ENCODE assay signal across 13 cellular contexts in genomic region chr21:31176080-31176551, GRCh38.
A peak's percentile ranks its signal among the peaks of the same experiment; 100 is the strongest.
DNase-seq lines count a peak whose midpoint lies in the region; ATAC-seq and TF ChIP-seq lines count a peak whose summit lies in the region.
"Had no signal": no experiment of that assay in that cellular context is flagged by ENCODE, and none has a peak within 500 bp of the region (broad histone marks: within the 10 kb centered on the region; RNA-seq: fewer than 3 reads in every experiment).

No MANE protein-coding gene starts in this region.

- peaks cover 86% of the 10 kb centered on the region for H3K4me1 Mint-ChIP-seq in activated naive CD4-positive, alpha-beta T cell treated with anti-CD3 and anti-CD28 coated beads for 36 hours (ENCODE audit: low read depth)
- peaks cover 74% of the 10 kb centered on the region for H3K4me1 Mint-ChIP-seq in activated T-helper 1 cell treated with anti-CD3 and anti-CD28 coated beads, Interleukin-12 subunit alpha, Interleukin-12 subunit beta, Interleukin-2, Interleukin-4 antibody, amounts not matched to agents 30 ng/mL and 10 ng/mL and 1 ng/mL, durations not matched to agents 14 hours and 24 hours and 36 hours (ENCODE audit: low read depth)
- H3K4me1 Mint-ChIP-seq in osteocyte (ENCODE audit: unreplicated experiment), result no peaks in the 10 kb centered on the region

- no peak for DNase-seq in activated naive CD4-positive, alpha-beta T cell treated with anti-CD3 and anti-CD28 coated beads for 36 hours
- no peak for DNase-seq in activated naive CD4-positive, alpha-beta T cell treated with Interleukin-2 at 50 U/mL for 16 hours
- peak; percentile 82 for DNase-seq in NOMO-1 treated with DMSO at 0.1 percent for 48 hours (lab: John Stamatoyannopoulos, UW; ENCODE audit: unreplicated experiment)
- DNase-seq in activated T-helper 1 cell treated with anti-CD3 and anti-CD28 coated beads, Interleukin-12 subunit alpha, Interleukin-12 subunit beta, Interleukin-2, Interleukin-4 antibody, amounts not matched to agents 30 ng/mL and 10 ng/mL and 1 ng/mL, durations not matched to agents 14 hours and 24 hours and 36 hours (ENCODE audit: low spot score), result no peak
- DNase-seq in osteocyte (ENCODE audit: extremely low spot score, unreplicated experiment), result peak; percentile 7
- no peak for DNase-seq in mucosa of descending colon
- no peak for DNase-seq in NCI-H510A (lab: John Stamatoyannopoulos, UW)
- DNase-seq in activated CD4-positive, CD25-positive, alpha-beta regulatory T cell treated with anti-CD3 and anti-CD28 coated beads, Interleukin-2, amount 50 U/mL, for 72 hours, result no peak
- DNase-seq: activated CD4-positive, alpha-beta T cell treated with anti-CD3 and anti-CD28 coated beads, Interleukin-2, amount 50 U/mL, for 48 hours; cerebellar nuclear complex; IMR-90; NCI-H1417; stimulated activated CD4-positive, alpha-beta T cell treated with anti-CD3 and anti-CD28 coated beads, Interleukin-12 subunit alpha, Interleukin-12 subunit beta, amount 100 ng/mL, for 4 hours had no signal

- no peak for ATAC-seq in mucosa of descending colon

- TF ChIP-seq CTCF in osteocyte (IDR thresholded peaks at IDR 0.05) (no peak), mucosa of descending colon (IDR thresholded peaks at IDR 0.05) (no peak)

- peak overlapping the region; percentile 58 for H3K27ac Mint-ChIP-seq in activated naive CD4-positive, alpha-beta T cell treated with anti-CD3 and anti-CD28 coated beads for 36 hours
- peak overlapping the region; percentile 78 for H3K27ac Mint-ChIP-seq in activated T-helper 1 cell treated with anti-CD3 and anti-CD28 coated beads, Interleukin-12 subunit alpha, Interleukin-12 subunit beta, Interleukin-2, Interleukin-4 antibody, amounts not matched to agents 30 ng/mL and 10 ng/mL and 1 ng/mL, durations not matched to agents 14 hours and 24 hours and 36 hours
- no peak overlapping the region for H3K27ac Mint-ChIP-seq in osteocyte (ENCODE audit: unreplicated experiment)

- no peaks in the 10 kb centered on the region for H3K4me1 ChIP-seq in mucosa of descending colon (ENCODE audit: low read depth)

- CTCF ChIA-PET in activated naive CD4-positive, alpha-beta T cell treated with anti-CD3 and anti-CD28 coated beads for 36 hours (lab: Charles Lee), result interaction anchor here (0.7 to 2.3 kb wide), 9 partner anchors 9 to 428 kb away, joined by 3 to 9 read pairs (median 4); no protein-coding TSS in a partner anchor

- peaks cover 42% of the 10 kb centered on the region for H3K36me3 Mint-ChIP-seq in activated naive CD4-positive, alpha-beta T cell treated with anti-CD3 and anti-CD28 coated beads for 36 hours (ENCODE audit: low read depth)
- peaks cover 61% of the 10 kb centered on the region for H3K36me3 Mint-ChIP-seq in activated T-helper 1 cell treated with anti-CD3 and anti-CD28 coated beads, Interleukin-12 subunit alpha, Interleukin-12 subunit beta, Interleukin-2, Interleukin-4 antibody, amounts not matched to agents 30 ng/mL and 10 ng/mL and 1 ng/mL, durations not matched to agents 14 hours and 24 hours and 36 hours (ENCODE audit: low read depth)
- no peaks in the 10 kb centered on the region for H3K36me3 Mint-ChIP-seq in osteocyte (ENCODE audit: unreplicated experiment)

- no peaks in the 10 kb centered on the region for H3K27me3 Mint-ChIP-seq in activated naive CD4-positive, alpha-beta T cell treated with anti-CD3 and anti-CD28 coated beads for 36 hours (ENCODE audit: low read depth)
- H3K27me3 Mint-ChIP-seq in activated T-helper 1 cell treated with anti-CD3 and anti-CD28 coated beads, Interleukin-12 subunit alpha, Interleukin-12 subunit beta, Interleukin-2, Interleukin-4 antibody, amounts not matched to agents 30 ng/mL and 10 ng/mL and 1 ng/mL, durations not matched to agents 14 hours and 24 hours and 36 hours (ENCODE audit: insufficient read depth), result no peaks in the 10 kb centered on the region
- no peaks in the 10 kb centered on the region for H3K27me3 Mint-ChIP-seq in osteocyte (ENCODE audit: unreplicated experiment)

- no peaks in the 10 kb centered on the region for H3K9me3 Mint-ChIP-seq in activated naive CD4-positive, alpha-beta T cell treated with anti-CD3 and anti-CD28 coated beads for 36 hours
- H3K9me3 Mint-ChIP-seq in activated T-helper 1 cell treated with anti-CD3 and anti-CD28 coated beads, Interleukin-12 subunit alpha, Interleukin-12 subunit beta, Interleukin-2, Interleukin-4 antibody, amounts not matched to agents 30 ng/mL and 10 ng/mL and 1 ng/mL, durations not matched to agents 14 hours and 24 hours and 36 hours, result no peaks in the 10 kb centered on the region
- H3K9me3 Mint-ChIP-seq in osteocyte (ENCODE audit: unreplicated experiment), result no peaks in the 10 kb centered on the region

- no peak overlapping the region for H3K4me3 ChIP-seq in mucosa of descending colon

- no peaks in the 10 kb centered on the region for H3K36me3 ChIP-seq in mucosa of descending colon (ENCODE audit: low read depth)

- no peaks in the 10 kb centered on the region for H3K9me3 ChIP-seq in mucosa of descending colon

- no peak overlapping the region for H3K4me3 Mint-ChIP-seq in activated naive CD4-positive, alpha-beta T cell treated with anti-CD3 and anti-CD28 coated beads for 36 hours
- peak overlapping the region; percentile 61 for H3K4me3 Mint-ChIP-seq in activated T-helper 1 cell treated with anti-CD3 and anti-CD28 coated beads, Interleukin-12 subunit alpha, Interleukin-12 subunit beta, Interleukin-2, Interleukin-4 antibody, amounts not matched to agents 30 ng/mL and 10 ng/mL and 1 ng/mL, durations not matched to agents 14 hours and 24 hours and 36 hours
- H3K4me3 Mint-ChIP-seq in osteocyte (ENCODE audit: unreplicated experiment), result no peak overlapping the region

- intact Hi-C loops in activated naive CD4-positive, alpha-beta T cell treated with anti-CD3 and anti-CD28 coated beads for 36 hours (cut with micrococcal nuclease), result loop anchor here (1.0 kb wide), 2 partner anchors 17 to 43 kb away; no protein-coding TSS in a partner anchor
- intact Hi-C loops in activated T-helper 1 cell treated with anti-CD3 and anti-CD28 coated beads, Interleukin-12 subunit alpha, Interleukin-12 subunit beta, Interleukin-2, Interleukin-4 antibody, amounts not matched to agents 30 ng/mL and 10 ng/mL and 1 ng/mL, durations not matched to agents 14 hours and 24 hours and 36 hours (cut with micrococcal nuclease), result loop anchor here (2.0 kb wide), 1 partner anchor 15 kb away; no protein-coding TSS in a partner anchor
- intact Hi-C loops in mucosa of descending colon (cut with DNase I, micrococcal nuclease), result no loop called here

Comparison
In these comparisons a context has a peak if more than half of its experiments do, and no peak if none do; other contexts are left out.
1. DNase-seq: peak in NOMO-1 treated with DMSO at 0.1 percent for 48 hours (single experiment) and osteocyte (single experiment); none in activated naive CD4-positive, alpha-beta T cell treated with anti-CD3 and anti-CD28 coated beads for 36 hours (single experiment), activated naive CD4-positive, alpha-beta T cell treated with Interleukin-2 at 50 U/mL for 16 hours (single experiment), activated T-helper 1 cell treated with anti-CD3 and anti-CD28 coated beads, Interleukin-12 subunit alpha, Interleukin-12 subunit beta, Interleukin-2, Interleukin-4 antibody, amounts not matched to agents 30 ng/mL and 10 ng/mL and 1 ng/mL, durations not matched to agents 14 hours and 24 hours and 36 hours (single experiment), mucosa of descending colon (0 of 3), NCI-H510A (single experiment) and activated CD4-positive, CD25-positive, alpha-beta regulatory T cell treated with anti-CD3 and anti-CD28 coated beads, Interleukin-2, amount 50 U/mL, for 72 hours (single experiment).
2. intact Hi-C loops: an anchor here in activated naive CD4-positive, alpha-beta T cell treated with anti-CD3 and anti-CD28 coated beads for 36 hours (1.0 kb wide) and activated T-helper 1 cell treated with anti-CD3 and anti-CD28 coated beads, Interleukin-12 subunit alpha, Interleukin-12 subunit beta, Interleukin-2, Interleukin-4 antibody, amounts not matched to agents 30 ng/mL and 10 ng/mL and 1 ng/mL, durations not matched to agents 14 hours and 24 hours and 36 hours (2.0 kb wide); none called in mucosa of descending colon.